8 cellular contexts compared by ENCODE assay signal in the genomic region with DNA sequence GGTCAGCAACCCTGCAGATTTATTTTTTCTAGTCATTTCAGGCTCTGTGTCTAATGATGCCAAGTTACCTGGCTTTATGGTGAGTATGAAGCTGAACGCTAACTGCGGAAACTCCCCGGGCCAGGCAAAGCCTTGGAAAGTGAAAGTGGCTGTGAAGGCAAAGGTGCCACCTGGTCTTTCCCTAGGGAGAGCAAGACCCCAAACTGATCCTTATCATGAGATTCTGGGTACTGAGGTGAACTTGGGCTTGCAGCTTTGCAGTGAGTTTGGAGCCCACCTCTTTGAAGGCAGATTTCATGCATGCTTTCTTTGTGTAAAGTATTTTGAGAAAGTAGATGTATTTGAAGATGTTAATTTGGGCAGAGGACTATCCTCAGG.
A peak's percentile ranks its signal among the peaks of the same experiment; 100 is the strongest.
DNase-seq lines count a peak whose midpoint lies in the region; ATAC-seq and TF ChIP-seq lines count a peak whose summit lies in the region.

No MANE protein-coding gene starts in this region.

- peak overlapping the region; percentile 63 for H2AFZ ChIP-seq in mammary epithelial cell (ENCODE audit: low read depth, low read length)

- H3K4me1 ChIP-seq in left ventricle myocardium inferior (peaks cover 4% of the 10 kb centered on the region), right atrium auricular region (peaks cover 0 to 16% of the 10 kb centered on the region in 2 donors), mammary epithelial cell (ENCODE audit: insufficient read depth, low read length) (peaks cover 10% of the 10 kb centered on the region), subcutaneous abdominal adipose tissue (ENCODE audit: control insufficient read depth in 5 of 5, insufficient read depth in 5 of 5, low read length in 5 of 5) (peaks cover 0 to 13% (median 11%) of the 10 kb centered on the region in 5 donors), endodermal cell (ENCODE audit: control insufficient read depth, insufficient read depth, low read length) (no peaks in the 10 kb centered on the region)

- H3K27ac Mint-ChIP-seq in endodermal cell, result no peak overlapping the region

- CTCF ChIA-PET in mammary epithelial cell (lab: Charles Lee; ENCODE audit: low non-redundant PET), result no interaction called here

- no peaks in the 10 kb centered on the region for H3K9me3 ChIP-seq in left ventricle myocardium inferior (replicated peaks)
- H3K9me3 ChIP-seq in right atrium auricular region, result no peaks in the 10 kb centered on the region
- no peaks in the 10 kb centered on the region for H3K9me3 ChIP-seq in mammary epithelial cell (replicated peaks; ENCODE audit: insufficient read depth, low read length)
- no peaks in the 10 kb centered on the region for H3K9me3 ChIP-seq in subcutaneous abdominal adipose tissue (ENCODE audit: control insufficient read depth in 5 of 5, low read length in 5 of 5)
- no peaks in the 10 kb centered on the region for H3K9me3 ChIP-seq in endodermal cell (ENCODE audit: control insufficient read depth, low read length)

- H3K79me2 ChIP-seq in mammary epithelial cell (ENCODE audit: insufficient read depth, low read length), result no peaks in the 10 kb centered on the region

- no peaks in the 10 kb centered on the region for H3K9me3 Mint-ChIP-seq in endodermal cell

- BruUV-seq in mammary epithelial cell (replicated peaks; lab: Mats Ljungman, UMichigan), result no TSS peak

- no peaks in the 10 kb centered on the region for H3K27me3 Mint-ChIP-seq in endodermal cell (ENCODE audit: insufficient read depth)

- no peaks in the 10 kb centered on the region for H4K20me1 ChIP-seq in mammary epithelial cell (ENCODE audit: insufficient read depth, low read length)

- H3K27ac ChIP-seq in left ventricle myocardium inferior (replicated peaks) (peak overlapping the region; percentile 47), right atrium auricular region (no peak overlapping the region), mammary epithelial cell (ENCODE audit: insufficient read depth, low read depth, low read length) (no peak overlapping the region), subcutaneous abdominal adipose tissue (ENCODE audit: low read depth, low read length) (no peak overlapping the region), endodermal cell (ENCODE audit: low read depth, low read length) (no peak overlapping the region)

- H3K4me1 Mint-ChIP-seq in endodermal cell, result peaks cover 16% of the 10 kb centered on the region

- in situ Hi-C loops in mammary epithelial cell (cut with MboI; ENCODE audit: low sequenced_read_pairs in 2 of 2), result loop anchor here (10.0 to 25.0 kb wide), 3 partner anchors 232 to 505 kb away; a partner anchor contains a TSS

- H3K27me3 ChIP-seq in left ventricle myocardium inferior (ENCODE audit: low read depth), result no peaks in the 10 kb centered on the region
- H3K27me3 ChIP-seq in right atrium auricular region, result no peaks in the 10 kb centered on the region
- no peaks in the 10 kb centered on the region for H3K27me3 ChIP-seq in mammary epithelial cell (ENCODE audit: insufficient read depth, low read length)
- H3K27me3 ChIP-seq in subcutaneous abdominal adipose tissue (ENCODE audit: control insufficient read depth in 5 of 5, insufficient read depth in 4 of 5, low read length in 5 of 5), result no peaks in the 10 kb centered on the region
- no peaks in the 10 kb centered on the region for H3K27me3 ChIP-seq in endodermal cell (ENCODE audit: control insufficient read depth, insufficient read depth, low read length, poor library complexity, severe bottlenecking)

- peak; percentile 28 for ATAC-seq in HG02970 (IDR thresholded peaks at IDR 0.05; ENCODE audit: low FRiP score, unreplicated experiment)

- DNase-seq in left ventricle myocardium inferior (no peak), right atrium auricular region (ENCODE audit: low spot score) (no peak), mammary epithelial cell (peak; percentile 17), endodermal cell (no peak), SIG-M5 (lab: John Stamatoyannopoulos, UW) (no peak), NCI-H1092 (lab: John Stamatoyannopoulos, UW) (no peak)

- no peaks in the 10 kb centered on the region for H3K36me3 Mint-ChIP-seq in endodermal cell (ENCODE audit: low read depth)

- 100% methylated on average over 3 of the region's 3 CpGs for WGBS in mammary epithelial cell (ENCODE audit: low coverage, missing lambda C conversion rate)
- WGBS in endodermal cell (ENCODE audit: insufficient coverage in 1 of 2, insufficient read length in 1 of 2), 2 experiments, result 75 to 97% methylated on average over 2 to 3 of the region's 3 CpGs

- intact Hi-C loops in left ventricle myocardium inferior (cut with micrococcal nuclease) (loop anchor here (10.0 kb wide), 2 partner anchors 322 to 522 kb away; a partner anchor contains a TSS), mammary epithelial cell (cut with micrococcal nuclease) (loop anchor here (1.0 to 10.0 kb wide), 8 partner anchors 140 to 740 kb away; a partner anchor contains a TSS)

- TF ChIP-seq CTCF in left ventricle myocardium inferior (IDR thresholded peaks at IDR 0.05; ENCODE audit: borderline replicate concordance) (no peak), right atrium auricular region (IDR thresholded peaks at IDR 0.05) (no peak), mammary epithelial cell (conservative IDR thresholded peaks at IDR 0.05 in 1 of 2, IDR thresholded peaks at IDR 0.05 in 1 of 2; ENCODE audit: extremely low read depth in 1 of 2, insufficient read depth in 1 of 2, low read depth in 1 of 2, low read length in 2 of 2) (no peak), endodermal cell (conservative IDR thresholded peaks at IDR 0.05) (no peak)

- no peaks in the 10 kb centered on the region for H3K36me3 ChIP-seq in left ventricle myocardium inferior
- H3K36me3 ChIP-seq in right atrium auricular region, result no peaks in the 10 kb centered on the region
- no peaks in the 10 kb centered on the region for H3K36me3 ChIP-seq in mammary epithelial cell (ENCODE audit: insufficient read depth, low read length)
- H3K36me3 ChIP-seq in subcutaneous abdominal adipose tissue (ENCODE audit: control insufficient read depth in 5 of 5, insufficient read depth in 5 of 5, low read length in 5 of 5), result no peaks in the 10 kb centered on the region
- no peaks in the 10 kb centered on the region for H3K36me3 ChIP-seq in endodermal cell (ENCODE audit: control insufficient read depth, insufficient read depth, low read length)

- H3K9ac ChIP-seq in mammary epithelial cell (ENCODE audit: insufficient read depth, low read length) (no peak overlapping the region), subcutaneous abdominal adipose tissue (ENCODE audit: low read length in 5 of 5) (peak overlapping the region in 1 of 5 donors; percentile 9), endodermal cell (ENCODE audit: extremely low read depth, low read length, poor library complexity, severe bottlenecking) (no peak overlapping the region)

- H3K4me3 ChIP-seq in left ventricle myocardium inferior (peak overlapping the region; percentile 48), right atrium auricular region (no peak overlapping the region), mammary epithelial cell (replicated peaks in 1 of 3; ENCODE audit: insufficient read depth in 1 of 3, low read depth in 2 of 3, low read length in 3 of 3) (no peak overlapping the region), subcutaneous abdominal adipose tissue (ENCODE audit: low read depth in 1 of 5, low read length in 5 of 5) (peak overlapping the region in 3 of 5 donors; percentile 5 to 53 (median 27)), endodermal cell (ENCODE audit: low read length) (no peak overlapping the region)

- dilution Hi-C loops in mammary epithelial cell (cut with HindIII; ENCODE audit: low sequenced_read_pairs), result loop anchor here (25.0 kb wide), 2 partner anchors 230 to 330 kb away; a partner anchor contains a TSS

- H3K4me3 Mint-ChIP-seq in endodermal cell, result no peak overlapping the region

- no peak overlapping the region for H3K4me2 ChIP-seq in mammary epithelial cell (ENCODE audit: insufficient read depth, low read depth, low read length)

Comparison
In these comparisons a context has a peak if more than half of its experiments do, and no peak if none do; other contexts are left out.
1. H3K4me3 ChIP-seq: peak in left ventricle myocardium inferior (single experiment) and subcutaneous abdominal adipose tissue (3 of 5); none in right atrium auricular region (0 of 2), mammary epithelial cell (0 of 3) and endodermal cell (single experiment).